ENCODE assay signal across 14 cellular contexts in the genomic region with DNA sequence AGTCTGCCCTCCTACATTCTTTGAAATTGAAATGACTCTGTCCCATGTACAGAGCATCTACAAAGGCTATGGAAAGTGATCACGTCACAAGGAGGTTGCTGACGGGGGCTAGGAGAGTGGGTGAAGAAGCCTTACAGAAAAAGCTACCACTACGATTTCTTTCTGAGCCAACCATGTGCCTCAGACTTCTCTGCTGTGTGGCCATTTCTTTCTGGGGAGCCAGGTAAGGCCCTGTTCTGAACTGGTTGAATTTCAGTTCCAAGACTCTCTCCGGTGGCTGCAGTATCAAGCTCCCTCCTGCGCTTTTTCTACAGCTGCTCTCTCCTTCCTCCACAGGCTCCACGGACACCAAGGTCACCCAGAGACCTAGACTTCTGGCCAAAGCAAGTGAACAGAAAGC.
DNase-seq lines count a peak whose midpoint lies in the region; ATAC-seq and TF ChIP-seq lines count a peak whose summit lies in the region.
"Had no signal": no experiment of that assay in that cellular context is flagged by ENCODE, and none has a peak within 500 bp of the region (broad histone marks: within the 10 kb centered on the region; RNA-seq: fewer than 3 reads in every experiment).

No MANE protein-coding gene starts in this region.

- H2AK5ac ChIP-seq in trophoblast cell (ENCODE audit: low read length), result no peak overlapping the region

- TF ChIP-seq CTCF in natural killer cell (IDR thresholded peaks at IDR 0.05) (no peak), GM10248 (IDR thresholded peaks at IDR 0.05; ENCODE audit: control extremely low read depth, extremely low read depth, low read depth, missing control alignments) (no peak)

- H3K79me2 ChIP-seq in trophoblast cell (ENCODE audit: control insufficient read depth, insufficient read depth, low read length, poor library complexity), result no peaks in the 10 kb centered on the region

- intact Hi-C loops in activated T-helper 2 cell treated with anti-CD3 and anti-CD28 coated beads, Interferon-gamma antibody, Interleukin-2, Interleukin-4, amounts not matched to agents 10 μg/mL and 5 μg/mL and 100 μg/mL, durations not matched to agents 14 hours and 24 hours and 36 hours (cut with micrococcal nuclease), result loop anchor here (2.0 kb wide), 1 partner anchor 148 kb away; no protein-coding TSS in a partner anchor
- intact Hi-C loops in natural killer cell (cut with micrococcal nuclease), result no loop called here

- no peaks in the 10 kb centered on the region for H3K4me1 ChIP-seq in CD4-positive, CD25-positive, alpha-beta regulatory T cell (ENCODE audit: control insufficient read depth, insufficient read depth, low read length, poor library complexity, severe bottlenecking)
- H3K4me1 ChIP-seq in trophoblast cell (ENCODE audit: control insufficient read depth in 1 of 2, insufficient read depth in 2 of 2, low read length in 2 of 2), result no peaks in the 10 kb centered on the region

- H3K23ac ChIP-seq in trophoblast cell (ENCODE audit: low read length), result no peak overlapping the region

- H4K12ac ChIP-seq in trophoblast cell (ENCODE audit: low read depth, low read length), result no peak overlapping the region

- H3K4me3 Mint-ChIP-seq in CD4-positive, CD25-positive, alpha-beta regulatory T cell, result peak overlapping the region; percentile 85 to 97 (median 96)
- H3K4me3 Mint-ChIP-seq in T-helper 2 cell treated with Interferon-gamma antibody and Interleukin-4, amounts not matched to agents 5 μg/mL and 100 μg/mL, for 36 hours, result peak overlapping the region; percentile 89
- H3K4me3 Mint-ChIP-seq in activated T-helper 2 cell treated with anti-CD3 and anti-CD28 coated beads, Interferon-gamma antibody, Interleukin-2, Interleukin-4, amounts not matched to agents 10 μg/mL and 5 μg/mL and 100 μg/mL, durations not matched to agents 14 hours and 24 hours and 36 hours (ENCODE audit: low read depth), result peak overlapping the region; percentile 80
- peak overlapping the region; percentile 58 for H3K4me3 Mint-ChIP-seq in natural killer cell

- H3K4ac ChIP-seq in trophoblast cell (ENCODE audit: low read depth, low read length), result no peak overlapping the region

- H3K14ac ChIP-seq in trophoblast cell (ENCODE audit: low read length), result no peak overlapping the region

- no peak overlapping the region for H3K18ac ChIP-seq in trophoblast cell (ENCODE audit: low read length)

- peak overlapping the region; percentile 95 to 100 (median 99) for H3K27ac Mint-ChIP-seq in CD4-positive, CD25-positive, alpha-beta regulatory T cell
- H3K27ac Mint-ChIP-seq in T-helper 2 cell treated with Interferon-gamma antibody and Interleukin-4, amounts not matched to agents 5 μg/mL and 100 μg/mL, for 36 hours, result peak overlapping the region; percentile 95
- peak overlapping the region; percentile 97 for H3K27ac Mint-ChIP-seq in activated T-helper 2 cell treated with anti-CD3 and anti-CD28 coated beads, Interferon-gamma antibody, Interleukin-2, Interleukin-4, amounts not matched to agents 10 μg/mL and 5 μg/mL and 100 μg/mL, durations not matched to agents 14 hours and 24 hours and 36 hours
- peak overlapping the region in 1 of 2 donors; percentile 46 for H3K27ac Mint-ChIP-seq in natural killer cell

- peak; percentile 69 to 73 for ATAC-seq in CD4-positive, CD25-positive, alpha-beta regulatory T cell (ENCODE audit: low read depth in 2 of 2)
- ATAC-seq in natural killer cell (peak in 1 of 3 donors; percentile 28), HG03196 (IDR thresholded peaks at IDR 0.05; ENCODE audit: unreplicated experiment) (no peak)

- POLR2A ChIA-PET in GM10248 (lab: Yijun Ruan, JAX), result no interaction called here

- WGBS in trophoblast cell (ENCODE audit: extremely low coverage, insufficient coverage, insufficient read length), result no CpG with 5 or more reads among the region's 6 CpGs

- H2BK120ac ChIP-seq in trophoblast cell (ENCODE audit: insufficient read depth, low read length, poor library complexity), result no peak overlapping the region

- H2BK12ac ChIP-seq in trophoblast cell (ENCODE audit: low read length), result no peak overlapping the region

- no peaks in the 10 kb centered on the region for H3K79me1 ChIP-seq in trophoblast cell (ENCODE audit: low read length)

- H4K91ac ChIP-seq in trophoblast cell (ENCODE audit: low read depth, low read length), result no peak overlapping the region

- no peaks in the 10 kb centered on the region for H3K36me3 Mint-ChIP-seq in CD4-positive, CD25-positive, alpha-beta regulatory T cell
- no peaks in the 10 kb centered on the region for H3K36me3 Mint-ChIP-seq in T-helper 2 cell treated with Interferon-gamma antibody and Interleukin-4, amounts not matched to agents 5 μg/mL and 100 μg/mL, for 36 hours (ENCODE audit: low read depth)
- no peaks in the 10 kb centered on the region for H3K36me3 Mint-ChIP-seq in activated T-helper 2 cell treated with anti-CD3 and anti-CD28 coated beads, Interferon-gamma antibody, Interleukin-2, Interleukin-4, amounts not matched to agents 10 μg/mL and 5 μg/mL and 100 μg/mL, durations not matched to agents 14 hours and 24 hours and 36 hours (ENCODE audit: low read depth)
- no peaks in the 10 kb centered on the region for H3K36me3 Mint-ChIP-seq in natural killer cell

- H3K4me3 ChIP-seq in CD4-positive, CD25-positive, alpha-beta regulatory T cell (ENCODE audit: low read depth, low read length), result peak overlapping the region; percentile 86
- H3K4me3 ChIP-seq in trophoblast cell (ENCODE audit: low read depth, low read length), result no peak overlapping the region
- H3K4me3 ChIP-seq: lung had no signal

- no peak overlapping the region for H3K9ac ChIP-seq in trophoblast cell (ENCODE audit: low read length)

- no peaks in the 10 kb centered on the region for H3K36me3 ChIP-seq in CD4-positive, CD25-positive, alpha-beta regulatory T cell (ENCODE audit: control insufficient read depth, insufficient read depth, low read length)
- no peaks in the 10 kb centered on the region for H3K36me3 ChIP-seq in trophoblast cell (ENCODE audit: control insufficient read depth in 1 of 2, insufficient read depth in 2 of 2, low read length in 2 of 2)

- H2BK5ac ChIP-seq in trophoblast cell (ENCODE audit: low read depth, low read length, poor library complexity), result no peak overlapping the region

- no peak overlapping the region for H3K4me2 ChIP-seq in trophoblast cell (ENCODE audit: low read length)

- CTCF ChIA-PET in GM10248 (lab: Yijun Ruan, JAX), result interaction anchor here (0.7 to 11.1 kb wide), 15 partner anchors 8 to 579 kb away, joined by 3 to 214 read pairs (median 4); no protein-coding TSS in a partner anchor

- peak; percentile 38 to 65 (median 55) for DNase-seq in CD4-positive, CD25-positive, alpha-beta regulatory T cell
- DNase-seq in T-helper 2 cell treated with Interferon-gamma antibody and Interleukin-4, amounts not matched to agents 5 μg/mL and 100 μg/mL, for 36 hours (ENCODE audit: low spot score), result peak; percentile 19
- DNase-seq in activated T-helper 2 cell treated with anti-CD3 and anti-CD28 coated beads, Interferon-gamma antibody, Interleukin-2, Interleukin-4, amounts not matched to agents 10 μg/mL and 5 μg/mL and 100 μg/mL, durations not matched to agents 14 hours and 24 hours and 36 hours (ENCODE audit: low spot score), result no peak
- no peak for DNase-seq in natural killer cell
- no peak for DNase-seq in GM10248 (ENCODE audit: extremely low spot score)
- no peak for DNase-seq in cerebellar cortex (ENCODE audit: low spot score)
- no peak for DNase-seq in trophoblast cell
- DNase-seq: GOT3, MM.1S, NCI-H2107, NCI-H774 had no signal

- H4K8ac ChIP-seq in trophoblast cell (ENCODE audit: low read depth, low read length), result no peak overlapping the region

- no peaks in the 10 kb centered on the region for H3K27me3 ChIP-seq in CD4-positive, CD25-positive, alpha-beta regulatory T cell (ENCODE audit: control insufficient read depth, insufficient read depth, low read length)
- H3K27me3 ChIP-seq in trophoblast cell (ENCODE audit: insufficient read depth, low read length), result no peaks in the 10 kb centered on the region

- no peaks in the 10 kb centered on the region for H3K27me3 Mint-ChIP-seq in CD4-positive, CD25-positive, alpha-beta regulatory T cell
- peaks cover 3% of the 10 kb centered on the region for H3K27me3 Mint-ChIP-seq in T-helper 2 cell treated with Interferon-gamma antibody and Interleukin-4, amounts not matched to agents 5 μg/mL and 100 μg/mL, for 36 hours (ENCODE audit: low read depth)
- peaks cover 11% of the 10 kb centered on the region for H3K27me3 Mint-ChIP-seq in activated T-helper 2 cell treated with anti-CD3 and anti-CD28 coated beads, Interferon-gamma antibody, Interleukin-2, Interleukin-4, amounts not matched to agents 10 μg/mL and 5 μg/mL and 100 μg/mL, durations not matched to agents 14 hours and 24 hours and 36 hours (ENCODE audit: low read depth)
- H3K27me3 Mint-ChIP-seq in natural killer cell (ENCODE audit: low read depth in 2 of 2), result peaks cover 7 to 9% of the 10 kb centered on the region in 2 donors

- peaks cover 0 to 3% (median 0%) of the 10 kb centered on the region in 7 donors for H3K9me3 Mint-ChIP-seq in CD4-positive, CD25-positive, alpha-beta regulatory T cell
- H3K9me3 Mint-ChIP-seq in T-helper 2 cell treated with Interferon-gamma antibody and Interleukin-4, amounts not matched to agents 5 μg/mL and 100 μg/mL, for 36 hours, result no peaks in the 10 kb centered on the region
- no peaks in the 10 kb centered on the region for H3K9me3 Mint-ChIP-seq in activated T-helper 2 cell treated with anti-CD3 and anti-CD28 coated beads, Interferon-gamma antibody, Interleukin-2, Interleukin-4, amounts not matched to agents 10 μg/mL and 5 μg/mL and 100 μg/mL, durations not matched to agents 14 hours and 24 hours and 36 hours
- H3K9me3 Mint-ChIP-seq in natural killer cell, result no peaks in the 10 kb centered on the region

- peaks cover 7 to 53% (median 23%) of the 10 kb centered on the region in 4 donors for H3K4me1 Mint-ChIP-seq in CD4-positive, CD25-positive, alpha-beta regulatory T cell
- peaks cover 14% of the 10 kb centered on the region for H3K4me1 Mint-ChIP-seq in T-helper 2 cell treated with Interferon-gamma antibody and Interleukin-4, amounts not matched to agents 5 μg/mL and 100 μg/mL, for 36 hours (ENCODE audit: low read depth)
- peaks cover 15% of the 10 kb centered on the region for H3K4me1 Mint-ChIP-seq in activated T-helper 2 cell treated with anti-CD3 and anti-CD28 coated beads, Interferon-gamma antibody, Interleukin-2, Interleukin-4, amounts not matched to agents 10 μg/mL and 5 μg/mL and 100 μg/mL, durations not matched to agents 14 hours and 24 hours and 36 hours (ENCODE audit: low read depth)
- H3K4me1 Mint-ChIP-seq in natural killer cell, result peaks cover 17 to 21% of the 10 kb centered on the region in 2 donors

- no peaks in the 10 kb centered on the region for H3K9me3 ChIP-seq in CD4-positive, CD25-positive, alpha-beta regulatory T cell (ENCODE audit: control insufficient read depth in 2 of 2, low read length in 2 of 2)
- no peaks in the 10 kb centered on the region for H3K9me3 ChIP-seq in trophoblast cell (ENCODE audit: insufficient read depth, low read depth, low read length)

- peak overlapping the region; percentile 87 for H3K27ac ChIP-seq in CD4-positive, CD25-positive, alpha-beta regulatory T cell (ENCODE audit: insufficient read depth, low read length, poor library complexity, severe bottlenecking)
- H3K27ac ChIP-seq in trophoblast cell (ENCODE audit: low read depth, low read length), result no peak overlapping the region
- H3K27ac ChIP-seq: RWPE1 had no signal

- no peak overlapping the region for H2AFZ ChIP-seq in trophoblast cell (ENCODE audit: insufficient read depth, low read length, poor library complexity)

Comparison
In these comparisons a context has a peak if more than half of its experiments do, and no peak if none do; other contexts are left out.
1. DNase-seq: peak in CD4-positive, CD25-positive, alpha-beta regulatory T cell (3 of 3) and T-helper 2 cell treated with Interferon-gamma antibody and Interleukin-4, amounts not matched to agents 5 μg/mL and 100 μg/mL, for 36 hours (single experiment); none in activated T-helper 2 cell treated with anti-CD3 and anti-CD28 coated beads, Interferon-gamma antibody, Interleukin-2, Interleukin-4, amounts not matched to agents 10 μg/mL and 5 μg/mL and 100 μg/mL, durations not matched to agents 14 hours and 24 hours and 36 hours (single experiment), natural killer cell (single experiment), GM10248 (single experiment), cerebellar cortex (single experiment) and trophoblast cell (0 of 2).
2. Peak in every context shown above with its lines, with median percentiles within 50 percentile points of each other: H3K4me3 Mint-ChIP-seq.